In the genomic region with DNA sequence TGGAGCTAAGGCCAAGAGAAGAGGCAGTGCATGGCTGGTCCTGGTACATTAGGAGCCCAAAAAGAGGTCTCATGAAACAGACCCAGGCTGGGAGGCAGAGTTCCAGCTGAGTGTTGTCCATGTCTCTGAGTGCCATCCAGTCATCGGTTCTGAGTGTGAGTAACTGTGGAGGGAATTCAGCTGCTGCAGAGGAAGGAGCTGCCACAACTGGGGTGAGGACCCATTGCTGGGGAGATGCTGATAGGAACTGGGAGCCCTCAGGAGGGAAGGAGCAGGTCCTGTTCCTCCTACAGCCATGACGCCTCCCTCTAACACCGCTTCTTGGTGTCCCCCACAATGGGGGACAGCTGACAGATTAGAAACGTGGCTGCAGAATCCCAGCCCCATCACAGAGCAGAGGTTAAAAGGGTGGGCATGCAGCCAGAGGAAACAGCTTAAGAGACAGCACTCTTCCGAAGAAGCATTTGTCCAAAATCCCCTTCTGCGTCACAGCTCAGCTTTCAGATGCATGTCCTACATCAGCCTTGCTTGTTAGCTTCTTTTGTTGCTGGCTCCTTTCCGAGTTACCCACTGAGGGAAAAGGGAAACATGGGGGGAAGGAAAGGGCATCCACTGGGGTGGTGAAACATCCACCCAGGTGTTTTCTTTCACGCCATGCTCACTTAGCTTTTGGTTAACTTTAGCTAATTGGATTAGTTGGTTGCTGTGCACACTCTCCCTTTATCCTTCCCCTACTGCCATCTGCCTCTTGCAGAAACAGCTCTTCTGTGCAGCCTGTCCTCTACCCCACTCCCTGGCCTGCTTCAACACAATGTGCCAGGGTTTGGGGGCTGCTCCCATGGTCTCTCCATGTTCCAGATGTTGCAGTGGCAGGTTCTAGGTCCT, we compare ENCODE assay signal across 26 cellular contexts.
A peak's percentile ranks its signal among the peaks of the same experiment; 100 is the strongest.
DNase-seq lines count a peak whose midpoint lies in the region; ATAC-seq and TF ChIP-seq lines count a peak whose summit lies in the region.
"Had no signal": no experiment of that assay in that cellular context is flagged by ENCODE, and none has a peak within 500 bp of the region (broad histone marks: within the 10 kb centered on the region; RNA-seq: fewer than 3 reads in every experiment).

No MANE protein-coding gene starts in this region.

- no peak for TF ChIP-seq CTCF in choroid plexus epithelial cell (conservative IDR thresholded peaks at IDR 0.05; ENCODE audit: low read depth, low read length)
- no peak for TF ChIP-seq CTCF in lower leg skin (IDR thresholded peaks at IDR 0.05)
- TF ChIP-seq CTCF in GM13977 (IDR thresholded peaks at IDR 0.05; ENCODE audit: extremely low read depth, insufficient read depth, missing control alignments): no peak
- TF ChIP-seq CTCF in HFFc6 (IDR thresholded peaks at IDR 0.05): no peak

- in situ Hi-C loops in GM13977 (cut with MboI; ENCODE audit: low pct_unique_long_range_greater_than_20kb, low sequenced_read_pairs, unreplicated experiment): no loop called here

- ATAC-seq in HG02763 (IDR thresholded peaks at IDR 0.05; ENCODE audit: unreplicated experiment) (no peak), HG02571 (IDR thresholded peaks at IDR 0.05; ENCODE audit: unreplicated experiment) (no peak)
- ATAC-seq: activated T-helper 17 cell treated with anti-CD3 and anti-CD28 coated beads, Interleukin-2, amount 50 U/mL, for 72 hours; left ventricle myocardium superior; naive thymus-derived CD8-positive, alpha-beta T cell; Right ventricle myocardium inferior had no signal

- H3K4me3 ChIP-seq in choroid plexus epithelial cell (ENCODE audit: low read depth, low read length) (no peak overlapping the region), lower leg skin (ENCODE audit: low read depth, poor library complexity, severe bottlenecking) (no peak overlapping the region)
- H3K4me3 ChIP-seq: GM23248 had no signal

- H3K9me3 Mint-ChIP-seq in HFFc6: no peaks in the 10 kb centered on the region
- H3K9me3 Mint-ChIP-seq: activated CD4-positive, alpha-beta memory T cell treated with anti-CD3 and anti-CD28 coated beads, Interleukin-2, amount 10 ng/mL, durations not matched to agents 7 days and 5 days; activated T-helper 17 cell treated with anti-CD3 and anti-CD28 coated beads, Interleukin-2, amount 50 U/mL, for 72 hours had no signal

- no peaks in the 10 kb centered on the region for H3K4me1 Mint-ChIP-seq in HFFc6 (ENCODE audit: low read depth)
- H3K4me1 Mint-ChIP-seq: activated CD4-positive, alpha-beta memory T cell treated with anti-CD3 and anti-CD28 coated beads, Interleukin-2, amount 10 ng/mL, durations not matched to agents 7 days and 5 days; activated T-helper 17 cell treated with anti-CD3 and anti-CD28 coated beads, Interleukin-2, amount 50 U/mL, for 72 hours; CD14-positive monocyte; naive thymus-derived CD8-positive, alpha-beta T cell had no signal

- H3K36me3 Mint-ChIP-seq in HFFc6 (ENCODE audit: low read depth): no peaks in the 10 kb centered on the region
- H3K36me3 Mint-ChIP-seq: CD14-positive monocyte, type B pancreatic cell had no signal

- peaks cover 22% of the 10 kb centered on the region for H3K27me3 Mint-ChIP-seq in HFFc6 (ENCODE audit: insufficient read depth)

- H3K4me3 Mint-ChIP-seq in HFFc6: no peak overlapping the region
- H3K4me3 Mint-ChIP-seq: activated CD4-positive, alpha-beta memory T cell treated with anti-CD3 and anti-CD28 coated beads, Interleukin-2, amount 10 ng/mL, durations not matched to agents 7 days and 5 days; activated T-helper 17 cell treated with anti-CD3 and anti-CD28 coated beads, Interleukin-2, amount 50 U/mL, for 72 hours; CD14-positive monocyte; naive thymus-derived CD8-positive, alpha-beta T cell; type B pancreatic cell had no signal

- intact Hi-C loops in lower leg skin (cut with DNase I; ENCODE audit: low total_unique reads): no loop called here

- peak; percentile 56 for DNase-seq in NCI-H2171 treated with DMSO at 0.1 percent for 48 hours (lab: John Stamatoyannopoulos, UW)
- no peak for DNase-seq in NCI-H2171 (lab: John Stamatoyannopoulos, UW)
- DNase-seq in choroid plexus epithelial cell (ENCODE audit: low read depth): peak; percentile 53
- peak; percentile 5 to 77 for DNase-seq in lower leg skin (ENCODE audit: low spot score in 2 of 2)
- DNase-seq in GM13977 (ENCODE audit: low spot score): no peak
- DNase-seq in HFFc6: no peak
- DNase-seq: activated CD4-positive, alpha-beta memory T cell treated with anti-CD3 and anti-CD28 coated beads, Interleukin-2, amount 10 ng/mL, durations not matched to agents 7 days and 5 days; activated CD4-positive, alpha-beta T cell treated with anti-CD3 and anti-CD28 coated beads for 1 hour; activated naive CD4-positive, alpha-beta T cell treated with anti-CD3 and anti-CD28 coated beads, Interleukin-2, amount 50 U/mL, for 16 hours; amniotic stem cell; brain microvascular endothelial cell; Caco-2; GM23248; left ventricle myocardium superior; midbrain; naive thymus-derived CD8-positive, alpha-beta T cell; NCI-H146; NCI-H510A treated with DMSO at 0.1 percent for 48 hours; occipital lobe; stimulated activated naive CD4-positive, alpha-beta T cell had no signal

- 74 to 77% methylated on average over 8 of the region's 8 CpGs for WGBS in lower leg skin, 2 donors

- no peak for TF ChIP-seq POLR2A in lower leg skin (IDR thresholded peaks at IDR 0.05)

- H3K27ac Mint-ChIP-seq in HFFc6: no peak overlapping the region
- H3K27ac Mint-ChIP-seq: activated CD4-positive, alpha-beta memory T cell treated with anti-CD3 and anti-CD28 coated beads, Interleukin-2, amount 10 ng/mL, durations not matched to agents 7 days and 5 days; activated T-helper 17 cell treated with anti-CD3 and anti-CD28 coated beads, Interleukin-2, amount 50 U/mL, for 72 hours; CD14-positive monocyte; naive thymus-derived CD8-positive, alpha-beta T cell; type B pancreatic cell had no signal

Comparison
In these comparisons a context has a peak if more than half of its experiments do, and no peak if none do; other contexts are left out.
1. DNase-seq: peak in NCI-H2171 treated with DMSO at 0.1 percent for 48 hours (single experiment), choroid plexus epithelial cell (single experiment) and lower leg skin (2 of 2); none in NCI-H2171 (single experiment), GM13977 (single experiment) and HFFc6 (single experiment).